In genomic region chr10:80077869-80078447, GRCh38 we compare ENCODE assay signal across 8 cellular contexts. TPM values are rescaled to one million over a fixed set of nuclear protein-coding genes. Genes with fewer than 3 reads are reported as not detected.
DNase-seq lines count a peak whose midpoint lies in the region; ATAC-seq and TF ChIP-seq lines count a peak whose summit lies in the region.

No MANE protein-coding gene starts in this region.

- TF ChIP-seq POLR2A in breast epithelium (IDR thresholded peaks at IDR 0.05) = no peak
- TF ChIP-seq POLR2A in erythroblast (IDR thresholded peaks at IDR 0.05; ENCODE audit: low read length) = no peak

- H3K9ac ChIP-seq in mucosa of stomach (ENCODE audit: low read length) = peak overlapping the region; percentile 96

- CTCF ChIA-PET in AG04450 (lab: Charles Lee) = interaction anchor here (1.0 to 1.2 kb wide), 2 partner anchors 11 to 19 kb away, joined by 3 read pairs; no protein-coding TSS in a partner anchor

- H3K4me1 ChIP-seq in breast epithelium = no peaks in the 10 kb centered on the region
- no peaks in the 10 kb centered on the region for H3K4me1 ChIP-seq in mucosa of stomach (ENCODE audit: control insufficient read depth, insufficient read depth, low read length)

- H3K36me3 ChIP-seq in breast epithelium (no peaks in the 10 kb centered on the region), mucosa of stomach (ENCODE audit: control insufficient read depth, insufficient read depth, low read length) (no peaks in the 10 kb centered on the region)

- POLR2A ChIA-PET in AG04450 (lab: Yijun Ruan, JAX) = no interaction called here

- DNase-seq in AG04450 (ENCODE audit: low read depth, low spot score) (no peak), breast epithelium (ENCODE audit: low spot score in 2 of 2) (no peak), GF-D8 (lab: John Stamatoyannopoulos, UW) (no peak), cerebellar nuclear complex (lab: John Stamatoyannopoulos, UW) (no peak), erythroblast (lab: John Stamatoyannopoulos, UW) (no peak), iPS-NIHi11 (ENCODE audit: low spot score) (no peak)

- ATAC-seq in HG03045 (IDR thresholded peaks at IDR 0.05; ENCODE audit: unreplicated experiment) = peak; percentile 9

- H3K4me3 ChIP-seq in AG04450 (ENCODE audit: low read depth, low read length) = peak overlapping the region; percentile 94
- peak overlapping the region; percentile 71 to 83 (median 80) for H3K4me3 ChIP-seq in breast epithelium
- peak overlapping the region; percentile 94 for H3K4me3 ChIP-seq in mucosa of stomach (ENCODE audit: low read length)

- intact Hi-C loops in breast epithelium (cut with DNase I; ENCODE audit: low total_unique reads) = no loop called here

- no peaks in the 10 kb centered on the region for H3K27me3 ChIP-seq in AG04450 (ENCODE audit: control insufficient read depth, insufficient read depth, low read length)
- no peaks in the 10 kb centered on the region for H3K27me3 ChIP-seq in breast epithelium
- H3K27me3 ChIP-seq in mucosa of stomach (ENCODE audit: control insufficient read depth, insufficient read depth, low read length) = no peaks in the 10 kb centered on the region

- no peaks in the 10 kb centered on the region; the same call in 1 of the 2 replicates for H3K9me3 ChIP-seq in AG04450 (ENCODE audit: control insufficient read depth, insufficient read depth, low read length)
- H3K9me3 ChIP-seq in breast epithelium = no peaks in the 10 kb centered on the region
- H3K9me3 ChIP-seq in mucosa of stomach (ENCODE audit: control insufficient read depth, low read length) = no peaks in the 10 kb centered on the region

- peak overlapping the region; percentile 92 for H3K27ac ChIP-seq in AG04450 (ENCODE audit: low read depth, low read length)
- H3K27ac ChIP-seq in breast epithelium = peak overlapping the region; percentile 92 to 97

- TF ChIP-seq CTCF in AG04450 (IDR thresholded peaks at IDR 0.05; ENCODE audit: low read depth, low read length) = no peak
- no peak for TF ChIP-seq CTCF in breast epithelium (IDR thresholded peaks at IDR 0.05)

RNA-seq across cellular contexts. Expression of gene TMEM254, which starts 0.5 kb away (rescaled TPM):
- polyA plus RNA-seq in AG04450 (2011; rRNA removed) = 24.4 and 34.4 TPM in 2 replicates
- 12.4 and 15.7 TPM in 2 replicates for polyA minus RNA-seq in AG04450 (2011; rRNA and poly(A)+ RNA removed)
- total RNA-seq in breast epithelium = 10 to 100 TPM; 13.3 to 29.7 (median 18.7) TPM

RNA-seq across cellular contexts. Expression of gene PLAC9, which starts 54.6 kb away (rescaled TPM):
- polyA plus RNA-seq in AG04450 (2011; rRNA removed) = 11.5 and 14.2 TPM in 2 replicates
- polyA minus RNA-seq in AG04450 (2011; rRNA and poly(A)+ RNA removed) = 2.2 and 4.0 TPM in 2 replicates
- total RNA-seq in breast epithelium = 10 to 100 TPM in 2 of 3 donors, 1 to 10 TPM in 1; 7.5 to 66.2 (median 13.4) TPM
